1 cellular context compared by ENCODE assay signal in genomic region chr2:238220274-238220891, GRCh38.
TF ChIP-seq lines count a peak whose summit lies in the region.

No MANE protein-coding gene starts in this region.

TF ChIP-seq in WTC11, 78 proteins besides CTCF, POLR2A, EP300 and RAD21 (continued from another document):
- no peak for TF ChIP-seq ZNF532 (CRISPR knock-in tag; IDR thresholded peaks at IDR 0.05; ENCODE audit: borderline replicate concordance)
